ENCODE assay signal across 11 cellular contexts in the genomic region with DNA sequence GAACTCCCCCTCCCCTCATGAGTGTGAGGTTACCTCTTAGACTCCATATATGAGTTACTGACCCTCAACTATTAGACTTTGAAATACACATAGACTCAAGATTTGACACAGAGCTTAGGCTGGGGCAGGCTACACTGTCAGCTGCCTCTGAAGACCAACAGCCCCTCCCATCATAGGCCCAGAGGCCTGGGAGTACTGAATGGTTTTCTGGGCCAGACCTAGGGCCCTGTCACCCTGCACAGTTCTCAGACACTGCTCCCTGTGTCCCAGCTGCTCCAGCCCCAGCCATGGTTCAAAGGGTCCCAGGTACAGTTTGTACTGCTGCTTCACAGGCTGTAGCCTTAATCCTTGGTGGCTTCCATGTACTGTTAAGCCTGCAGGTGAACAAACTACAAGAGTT.
"Had no signal": no experiment of that assay in that cellular context is flagged by ENCODE, and none has a peak within 500 bp of the region (broad histone marks: within the 10 kb centered on the region; RNA-seq: fewer than 3 reads in every experiment).

No MANE protein-coding gene starts in this region.

- H3K9me3 ChIP-seq: HAP-1 had no signal

- ATAC-seq: GM23338, HCT116 had no signal

- H3K4me1 ChIP-seq: HAP-1 had no signal

- H3K4me3 ChIP-seq: GM23248, GM23338, HAP-1 had no signal

- FAIRE-seq: H1, H54 had no signal

- H3K36me3 ChIP-seq: HAP-1 had no signal

- H3K27ac ChIP-seq: GM23248 had no signal

- DNase-seq: GM23248, GOT3, H7, H9, HCEC 1CT, HFFc6 had no signal

- H3K9ac ChIP-seq: GM23248 had no signal

- H3K4me2 ChIP-seq: GM23338 had no signal

- H2AFZ ChIP-seq: GM23248, GM23338 had no signal
